In the genomic region with DNA sequence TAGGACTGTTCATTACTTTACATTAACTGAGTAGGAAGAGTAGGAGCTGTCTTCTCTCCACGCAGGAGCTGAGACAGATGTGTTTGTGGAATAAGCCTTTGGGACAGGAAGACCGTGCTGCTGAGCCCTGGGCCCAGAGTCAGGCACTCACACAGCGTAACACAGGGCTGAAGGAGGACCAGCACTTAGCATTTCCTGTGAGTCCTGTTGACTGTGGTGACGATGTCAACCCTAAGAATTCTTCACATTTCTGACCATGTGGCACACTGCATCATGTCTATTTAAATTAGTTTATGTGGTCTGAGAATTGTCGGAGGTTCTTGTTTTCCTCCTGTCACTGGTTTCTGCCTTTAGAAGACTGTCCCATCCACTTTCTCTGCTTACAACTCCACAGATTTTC, we compare ENCODE assay signal across 8 cellular contexts.
DNase-seq lines count a peak whose midpoint lies in the region; ATAC-seq and TF ChIP-seq lines count a peak whose summit lies in the region.

No MANE protein-coding gene starts in this region.

- H3K36me3 Mint-ChIP-seq in T-helper 1 cell treated with Interleukin-12 subunit alpha and Interleukin-12 subunit beta and Interleukin-4 antibody, amounts not matched to agents 30 μg/mL and 1 μg/mL, for 36 hours (ENCODE audit: low read depth): peaks cover 36% of the 10 kb centered on the region
- H3K36me3 Mint-ChIP-seq in naive thymus-derived CD4-positive, alpha-beta T cell: peaks cover 5 to 32% (median 20%) of the 10 kb centered on the region in 5 donors

- H3K4me3 Mint-ChIP-seq in T-helper 1 cell treated with Interleukin-12 subunit alpha and Interleukin-12 subunit beta and Interleukin-4 antibody, amounts not matched to agents 30 μg/mL and 1 μg/mL, for 36 hours: no peak overlapping the region
- peak overlapping the region in 5 of 10 donors; percentile 6 to 60 (median 20) for H3K4me3 Mint-ChIP-seq in naive thymus-derived CD4-positive, alpha-beta T cell

- H3K4me3 ChIP-seq in HEK293 (ENCODE audit: low read depth, low read length) (no peak overlapping the region), stomach (no peak overlapping the region)
- no peak overlapping the region for H3K4me3 ChIP-seq in naive thymus-derived CD4-positive, alpha-beta T cell (ENCODE audit: low read length)

- H3K9me3 Mint-ChIP-seq in T-helper 1 cell treated with Interleukin-12 subunit alpha and Interleukin-12 subunit beta and Interleukin-4 antibody, amounts not matched to agents 30 μg/mL and 1 μg/mL, for 36 hours: no peaks in the 10 kb centered on the region
- H3K9me3 Mint-ChIP-seq in naive thymus-derived CD4-positive, alpha-beta T cell: no peaks in the 10 kb centered on the region

- TF ChIP-seq EP300 in stomach (IDR thresholded peaks at IDR 0.05): no peak

- no peak for TF ChIP-seq POLR2A in stomach (IDR thresholded peaks at IDR 0.05)

- no peak for DNase-seq in naive thymus-derived CD4-positive, alpha-beta T cell
- DNase-seq in caudate nucleus (lab: John Stamatoyannopoulos, UW) (no peak), NCI-H1694 treated with DMSO at 0.1 percent for 48 hours (lab: John Stamatoyannopoulos, UW) (no peak), NK-92 (lab: John Stamatoyannopoulos, UW; ENCODE audit: unreplicated experiment) (no peak), stomach (no peak)

- TF ChIP-seq CTCF in HEK293 (tag by site-specific recombination; IDR thresholded peaks at IDR 0.05): no peak
- TF ChIP-seq CTCF in stomach (IDR thresholded peaks at IDR 0.05): no peak

- POLR2A ChIA-PET in HEK293 (lab: Yijun Ruan, JAX): interaction anchor here (0.9 kb wide), 1 partner anchor 17 kb away, joined by 3 read pairs; no protein-coding TSS in a partner anchor
- POLR2A ChIA-PET in naive thymus-derived CD4-positive, alpha-beta T cell (lab: Charles Lee): interaction anchor here (0.6 kb wide), 1 partner anchor 574 kb away, joined by 4 read pairs; no protein-coding TSS in a partner anchor

- H3K27ac ChIP-seq in HEK293 (ENCODE audit: extremely low read depth, low read depth, low read length): no peak overlapping the region
- H3K27ac ChIP-seq in naive thymus-derived CD4-positive, alpha-beta T cell (ENCODE audit: low read depth, low read length): no peak overlapping the region
- no peak overlapping the region for H3K27ac ChIP-seq in caudate nucleus (ENCODE audit: low read depth, low read length)
- H3K27ac ChIP-seq in stomach: peak overlapping the region in 2 of 5 donors; percentile 3 to 39

- H3K27ac Mint-ChIP-seq in T-helper 1 cell treated with Interleukin-12 subunit alpha and Interleukin-12 subunit beta and Interleukin-4 antibody, amounts not matched to agents 30 μg/mL and 1 μg/mL, for 36 hours: peak overlapping the region; percentile 57
- peak overlapping the region in 8 of 9 donors; percentile 42 to 77 (median 59) for H3K27ac Mint-ChIP-seq in naive thymus-derived CD4-positive, alpha-beta T cell

- H3K9me3 ChIP-seq in HEK293 (ENCODE audit: control insufficient read depth, insufficient read depth, low read depth, low read length) (no peaks in the 10 kb centered on the region), stomach (no peaks in the 10 kb centered on the region)
- no peaks in the 10 kb centered on the region for H3K9me3 ChIP-seq in naive thymus-derived CD4-positive, alpha-beta T cell (ENCODE audit: control insufficient read depth in 2 of 3, low read length in 3 of 3)

- CTCF ChIA-PET in HEK293 (lab: Yijun Ruan, JAX): interaction anchor here (0.6 to 2.8 kb wide), 3 partner anchors 11 to 54 kb away, joined by 3 to 10 read pairs (median 4); no protein-coding TSS in a partner anchor
- CTCF ChIA-PET in naive thymus-derived CD4-positive, alpha-beta T cell (lab: Charles Lee): interaction anchor here (1.1 kb wide), 1 partner anchor 9 kb away, joined by 4 read pairs; no protein-coding TSS in a partner anchor

- H3K27me3 Mint-ChIP-seq in T-helper 1 cell treated with Interleukin-12 subunit alpha and Interleukin-12 subunit beta and Interleukin-4 antibody, amounts not matched to agents 30 μg/mL and 1 μg/mL, for 36 hours (ENCODE audit: low read depth): no peaks in the 10 kb centered on the region
- no peaks in the 10 kb centered on the region for H3K27me3 Mint-ChIP-seq in naive thymus-derived CD4-positive, alpha-beta T cell

- intact Hi-C loops in naive thymus-derived CD4-positive, alpha-beta T cell (cut with micrococcal nuclease): loop anchor here in 1 of 2 donors (2.0 kb wide), 1 partner anchor 14 kb away; no protein-coding TSS in a partner anchor
- intact Hi-C loops in stomach (cut with DNase I; ENCODE audit: low total_unique reads): no loop called here

- H3K36me3 ChIP-seq in HEK293 (ENCODE audit: control insufficient read depth in 2 of 2, insufficient read depth in 1 of 2, low read length in 2 of 2) (no peaks in the 10 kb centered on the region), stomach (peaks cover 0 to 16% (median 5%) of the 10 kb centered on the region in 4 donors)
- H3K36me3 ChIP-seq in naive thymus-derived CD4-positive, alpha-beta T cell (ENCODE audit: control insufficient read depth in 2 of 3, insufficient read depth in 3 of 3, low read length in 3 of 3): peaks cover 0 to 9% (median 9%) of the 10 kb centered on the region in 3 experiments

- H3K4me1 ChIP-seq in HEK293 (ENCODE audit: control insufficient read depth, insufficient read depth, low read length) (peaks cover 25% of the 10 kb centered on the region), stomach (peaks cover 0 to 42% (median 12%) of the 10 kb centered on the region in 4 donors)
- peaks cover 34 to 66% of the 10 kb centered on the region in 2 donors for H3K4me1 ChIP-seq in naive thymus-derived CD4-positive, alpha-beta T cell (ENCODE audit: control insufficient read depth in 2 of 2, insufficient read depth in 2 of 2, low read length in 2 of 2)

- 37 to 67% (median 49%) methylated on average over 5 of the region's 5 CpGs for WGBS in stomach, 5 donors

- ATAC-seq in GM18858 (IDR thresholded peaks at IDR 0.05; ENCODE audit: unreplicated experiment): peak; percentile 73
- peak; percentile 90 for ATAC-seq in naive thymus-derived CD4-positive, alpha-beta T cell

- peaks cover 53% of the 10 kb centered on the region for H3K4me1 Mint-ChIP-seq in T-helper 1 cell treated with Interleukin-12 subunit alpha and Interleukin-12 subunit beta and Interleukin-4 antibody, amounts not matched to agents 30 μg/mL and 1 μg/mL, for 36 hours (ENCODE audit: low read depth)
- H3K4me1 Mint-ChIP-seq in naive thymus-derived CD4-positive, alpha-beta T cell: peaks cover 57 to 90% (median 78%) of the 10 kb centered on the region in 7 donors

- no peaks in the 10 kb centered on the region for H3K27me3 ChIP-seq in naive thymus-derived CD4-positive, alpha-beta T cell (ENCODE audit: control insufficient read depth in 2 of 2, insufficient read depth in 2 of 2, low read length in 2 of 2)
- no peaks in the 10 kb centered on the region for H3K27me3 ChIP-seq in stomach

TF ChIP-seq in HEK293, 187 proteins besides CTCF, POLR2A, EP300 and RAD21:
- TF ChIP-seq SALL2 (tag by site-specific recombination; IDR thresholded peaks at IDR 0.05; ENCODE audit: borderline replicate concordance) (no peak), ZNF560 (tag by site-specific recombination; IDR thresholded peaks at IDR 0.05; ENCODE audit: borderline replicate concordance) (no peak), ZBTB20 (tag by site-specific recombination; IDR thresholded peaks at IDR 0.05) (peak; percentile 93), ZBTB8A (tag by site-specific recombination; IDR thresholded peaks at IDR 0.05) (0 out of 2 replicates have a peak, but pooled peaks have one; percentile 5), SCRT2 (tag by site-specific recombination; IDR thresholded peaks at IDR 0.05) (peak; percentile 47; the same call in 1 of the 2 replicates), ZNF600 (tag by site-specific recombination; IDR thresholded peaks at IDR 0.05) (peak; percentile 73; the same call in 1 of the 2 replicates)
- TF ChIP-seq, protein P1, sequence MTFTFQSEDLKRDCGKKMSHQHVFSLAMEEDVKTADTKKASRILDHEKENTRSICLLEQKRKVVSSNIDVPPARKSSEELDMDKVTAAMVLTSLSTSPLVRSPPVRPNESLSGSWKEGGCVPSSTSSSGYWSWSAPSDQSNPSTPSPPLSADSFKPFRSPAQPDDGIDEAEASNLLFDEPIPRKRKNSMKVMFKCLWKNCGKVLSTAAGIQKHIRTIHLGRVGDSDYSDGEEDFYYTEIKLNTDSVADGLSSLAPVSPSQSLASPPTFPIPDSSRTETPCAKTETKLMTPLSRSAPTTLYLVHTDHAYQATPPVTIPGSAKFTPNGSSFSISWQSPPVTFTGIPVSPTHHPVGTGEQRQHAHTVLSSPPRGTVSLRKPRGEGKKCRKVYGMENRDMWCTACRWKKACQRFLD (tag by site-specific recombination; IDR thresholded peaks at IDR 0.05): no peak
- TF ChIP-seq, protein P2, sequence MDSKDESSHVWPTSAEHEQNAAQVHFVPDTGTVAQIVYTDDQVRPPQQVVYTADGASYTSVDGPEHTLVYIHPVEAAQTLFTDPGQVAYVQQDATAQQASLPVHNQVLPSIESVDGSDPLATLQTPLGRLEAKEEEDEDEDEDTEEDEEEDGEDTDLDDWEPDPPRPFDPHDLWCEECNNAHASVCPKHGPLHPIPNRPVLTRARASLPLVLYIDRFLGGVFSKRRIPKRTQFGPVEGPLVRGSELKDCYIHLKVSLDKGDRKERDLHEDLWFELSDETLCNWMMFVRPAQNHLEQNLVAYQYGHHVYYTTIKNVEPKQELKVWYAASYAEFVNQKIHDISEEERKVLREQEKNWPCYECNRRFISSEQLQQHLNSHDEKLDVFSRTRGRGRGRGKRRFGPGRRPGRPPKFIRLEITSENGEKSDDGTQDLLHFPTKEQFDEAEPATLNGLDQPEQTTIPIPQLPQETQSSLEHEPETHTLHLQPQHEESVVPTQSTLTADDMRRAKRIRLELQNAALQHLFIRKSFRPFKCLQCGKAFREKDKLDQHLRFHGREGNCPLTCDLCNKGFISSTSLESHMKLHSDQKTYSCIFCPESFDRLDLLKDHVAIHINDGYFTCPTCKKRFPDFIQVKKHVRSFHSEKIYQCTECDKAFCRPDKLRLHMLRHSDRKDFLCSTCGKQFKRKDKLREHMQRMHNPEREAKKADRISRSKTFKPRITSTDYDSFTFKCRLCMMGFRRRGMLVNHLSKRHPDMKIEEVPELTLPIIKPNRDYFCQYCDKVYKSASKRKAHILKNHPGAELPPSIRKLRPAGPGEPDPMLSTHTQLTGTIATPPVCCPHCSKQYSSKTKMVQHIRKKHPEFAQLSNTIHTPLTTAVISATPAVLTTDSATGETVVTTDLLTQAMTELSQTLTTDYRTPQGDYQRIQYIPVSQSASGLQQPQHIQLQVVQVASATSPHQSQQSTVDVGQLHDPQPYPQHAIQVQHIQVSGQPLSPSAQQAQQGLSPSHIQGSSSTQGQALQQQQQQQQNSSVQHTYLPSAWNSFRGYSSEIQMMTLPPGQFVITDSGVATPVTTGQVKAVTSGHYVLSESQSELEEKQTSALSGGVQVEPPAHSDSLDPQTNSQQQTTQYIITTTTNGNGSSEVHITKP (tag by site-specific recombination; IDR thresholded peaks at IDR 0.05): no peak
